ENCODE assay signal across 22 cellular contexts in the genomic region with DNA sequence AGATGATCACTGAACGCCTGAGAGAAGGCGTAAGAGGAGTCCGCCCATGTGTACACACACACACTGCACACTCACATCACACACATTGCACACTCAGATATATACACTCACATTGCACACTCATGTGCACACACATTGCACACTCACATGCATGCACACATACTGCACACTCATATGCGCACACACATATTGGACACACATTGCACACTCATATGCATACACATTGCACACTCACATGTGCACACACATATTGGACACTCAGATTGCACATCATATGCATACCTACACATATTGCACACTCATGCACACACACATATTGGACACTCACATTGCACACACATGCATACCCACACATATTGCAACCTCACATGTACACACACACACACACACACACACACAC.
DNase-seq lines count a peak whose midpoint lies in the region; ATAC-seq and TF ChIP-seq lines count a peak whose summit lies in the region.
"Had no signal": no experiment of that assay in that cellular context is flagged by ENCODE, and none has a peak within 500 bp of the region (broad histone marks: within the 10 kb centered on the region; RNA-seq: fewer than 3 reads in every experiment).

No MANE protein-coding gene starts in this region.

- H3K27me3 ChIP-seq in mesenchymal stem cell (ENCODE audit: control insufficient read depth in 1 of 2, insufficient read depth in 1 of 2, low read length in 2 of 2): peaks cover 13 to 54% of the 10 kb centered on the region in 2 experiments
- peaks cover 0 to 17% (median 0%) of the 10 kb centered on the region in 4 donors for H3K27me3 ChIP-seq in esophagus squamous epithelium

- H2AFZ ChIP-seq in mesenchymal stem cell (ENCODE audit: low read depth, low read length): no peak overlapping the region

- no peak for DNase-seq in RWPE1 (ENCODE audit: low spot score)
- DNase-seq in mesenchymal stem cell: no peak
- no peak for DNase-seq in stimulated activated effector memory CD8-positive, alpha-beta T cell treated with anti-CD3 and anti-CD28 coated beads, Interleukin-12 subunit alpha, Interleukin-12 subunit beta, amount 100 ng/mL, for 72 hours (ENCODE audit: low spot score in 2 of 2)
- DNase-seq in esophagus squamous epithelium (lab: John Stamatoyannopoulos, UW): no peak
- no peak for DNase-seq in effector CD8-positive, alpha-beta T cell (lab: John Stamatoyannopoulos, UW)
- no peak for DNase-seq in epidermal melanocyte (ENCODE audit: insufficient read length, low spot score)
- DNase-seq: AML-193; CD4-positive, alpha-beta T cell; Kasumi-1; NCI-H1092 treated with DMSO at 0.1 percent for 48 hours; NCI-H1436 treated with DMSO at 0.1 percent for 48 hours; NCI-H1930; NCI-H2107; NCI-H524; NCI-H774; Right ventricle myocardium superior had no signal

- H3K36me3 ChIP-seq in HEK293 (ENCODE audit: control insufficient read depth in 2 of 2, insufficient read depth in 1 of 2, low read length in 2 of 2): no peaks in the 10 kb centered on the region
- no peaks in the 10 kb centered on the region for H3K36me3 ChIP-seq in mesenchymal stem cell (ENCODE audit: control insufficient read depth in 1 of 2, insufficient read depth in 2 of 2, low read depth in 1 of 2, low read length in 2 of 2)
- H3K36me3 ChIP-seq in esophagus squamous epithelium: no peaks in the 10 kb centered on the region
- H3K36me3 ChIP-seq: BLaER1 treated with 17β-estradiol and CSF1 and Interleukin-3, amounts not matched to agents 10 nM and 100 nM; HAP-1 had no signal

- 88% methylated on average over 4 of the region's 4 CpGs for WGBS in mesenchymal stem cell
- 77 to 96% methylated on average over 4 of the region's 4 CpGs for WGBS in esophagus squamous epithelium, 2 donors

- H2BK120ac ChIP-seq in mesenchymal stem cell (ENCODE audit: low read depth, low read length): no peak overlapping the region

- H3K9me3 ChIP-seq in HEK293 (ENCODE audit: control insufficient read depth, insufficient read depth, low read depth, low read length) (no peaks in the 10 kb centered on the region), mesenchymal stem cell (ENCODE audit: control insufficient read depth, low read length) (no peaks in the 10 kb centered on the region), esophagus squamous epithelium (no peaks in the 10 kb centered on the region)
- H3K9me3 ChIP-seq: A549; BLaER1 treated with 17β-estradiol and CSF1 and Interleukin-3, amounts not matched to agents 10 nM and 100 nM; HAP-1 had no signal

- no peak overlapping the region for H2AK5ac ChIP-seq in mesenchymal stem cell (ENCODE audit: low read length, severe bottlenecking)

- H4K8ac ChIP-seq in mesenchymal stem cell (ENCODE audit: low read length): no peak overlapping the region

- no peaks in the 10 kb centered on the region for H3K9me3 Mint-ChIP-seq in stimulated activated effector memory CD8-positive, alpha-beta T cell treated with anti-CD3 and anti-CD28 coated beads, Interleukin-12 subunit alpha, Interleukin-12 subunit beta, amount 100 ng/mL, for 72 hours
- H3K9me3 Mint-ChIP-seq: CD4-positive, alpha-beta T cell; GM23338 had no signal

- no peak overlapping the region for H3K9ac ChIP-seq in mesenchymal stem cell (ENCODE audit: low read length)
- H3K9ac ChIP-seq: BLaER1 treated with 17β-estradiol and CSF1 and Interleukin-3, amounts not matched to agents 10 nM and 100 nM had no signal

- H4K91ac ChIP-seq in mesenchymal stem cell (ENCODE audit: low read length): peak overlapping the region; percentile 8

- no peak overlapping the region for H3K4me3 Mint-ChIP-seq in stimulated activated effector memory CD8-positive, alpha-beta T cell treated with anti-CD3 and anti-CD28 coated beads, Interleukin-12 subunit alpha, Interleukin-12 subunit beta, amount 100 ng/mL, for 72 hours
- H3K4me3 Mint-ChIP-seq: CD4-positive, alpha-beta T cell; GM23338 had no signal

- no peaks in the 10 kb centered on the region for H3K36me3 Mint-ChIP-seq in stimulated activated effector memory CD8-positive, alpha-beta T cell treated with anti-CD3 and anti-CD28 coated beads, Interleukin-12 subunit alpha, Interleukin-12 subunit beta, amount 100 ng/mL, for 72 hours

- no peak overlapping the region for H2BK12ac ChIP-seq in mesenchymal stem cell (ENCODE audit: low read length in 2 of 2)

- H2BK15ac ChIP-seq in mesenchymal stem cell (ENCODE audit: low read depth, poor library complexity, severe bottlenecking): no peak overlapping the region

- no peak overlapping the region for H3K4me2 ChIP-seq in mesenchymal stem cell (ENCODE audit: low read length, poor library complexity, severe bottlenecking)
- H3K4me2 ChIP-seq: GM23338 had no signal

- H3K27ac Mint-ChIP-seq in stimulated activated effector memory CD8-positive, alpha-beta T cell treated with anti-CD3 and anti-CD28 coated beads, Interleukin-12 subunit alpha, Interleukin-12 subunit beta, amount 100 ng/mL, for 72 hours: no peak overlapping the region
- H3K27ac Mint-ChIP-seq: CD4-positive, alpha-beta T cell; GM23338 had no signal

- H3K27ac ChIP-seq in HEK293 (ENCODE audit: extremely low read depth, low read depth, low read length) (no peak overlapping the region), RWPE1 (peak overlapping the region; percentile 98), mesenchymal stem cell (ENCODE audit: low read length, poor library complexity, severe bottlenecking) (no peak overlapping the region), esophagus squamous epithelium (no peak overlapping the region)
- H3K27ac ChIP-seq: A549; BLaER1 treated with 17β-estradiol and CSF1 and Interleukin-3, amounts not matched to agents 10 nM and 100 nM had no signal

- H3K4me1 Mint-ChIP-seq in stimulated activated effector memory CD8-positive, alpha-beta T cell treated with anti-CD3 and anti-CD28 coated beads, Interleukin-12 subunit alpha, Interleukin-12 subunit beta, amount 100 ng/mL, for 72 hours: no peaks in the 10 kb centered on the region

- ATAC-seq in stimulated activated effector memory CD8-positive, alpha-beta T cell treated with anti-CD3 and anti-CD28 coated beads, Interleukin-12 subunit alpha, Interleukin-12 subunit beta, amount 100 ng/mL, for 72 hours: peak; percentile 21
- ATAC-seq: GM23338, K562 had no signal

- 0 out of 2 replicates have a peak, but pooled peaks cover 3% of the 10 kb centered on the region for H3K4me1 ChIP-seq in HEK293 (ENCODE audit: control insufficient read depth, insufficient read depth, low read length)
- H3K4me1 ChIP-seq in mesenchymal stem cell (ENCODE audit: control insufficient read depth, insufficient read depth, low read depth, low read length): no peaks in the 10 kb centered on the region
- H3K4me1 ChIP-seq in esophagus squamous epithelium: peaks cover 0 to 8% (median 0%) of the 10 kb centered on the region in 3 donors
- H3K4me1 ChIP-seq: HAP-1 had no signal

- no peak overlapping the region for H3K4ac ChIP-seq in mesenchymal stem cell (ENCODE audit: low read depth in 1 of 2, low read length in 2 of 2)

- no peaks in the 10 kb centered on the region for H3K79me1 ChIP-seq in mesenchymal stem cell (replicated peaks; ENCODE audit: low read length, poor library complexity, severe bottlenecking)

- TF ChIP-seq CTCF in HEK293 (tag by site-specific recombination; IDR thresholded peaks at IDR 0.05) (no peak), RWPE1 (conservative IDR thresholded peaks at IDR 0.05; ENCODE audit: low read depth) (no peak), esophagus squamous epithelium (IDR thresholded peaks at IDR 0.05) (no peak)

- H3K4me3 ChIP-seq in HEK293 (ENCODE audit: low read depth, low read length): no peak overlapping the region
- H3K4me3 ChIP-seq in mesenchymal stem cell (ENCODE audit: insufficient read depth in 1 of 2, low read depth in 1 of 2, low read length in 2 of 2): no peak overlapping the region
- H3K4me3 ChIP-seq in esophagus squamous epithelium: no peak overlapping the region
- H3K4me3 ChIP-seq: A549; BLaER1 treated with 17β-estradiol and CSF1 and Interleukin-3, amounts not matched to agents 10 nM and 100 nM; GM23338; HAP-1; K562 had no signal

- peak overlapping the region in 1 of 2 experiments; percentile 12 for H3K14ac ChIP-seq in mesenchymal stem cell (ENCODE audit: low read length in 2 of 2)

- TF ChIP-seq POLR2A in esophagus squamous epithelium (IDR thresholded peaks at IDR 0.05): no peak

- H2BK5ac ChIP-seq in mesenchymal stem cell (ENCODE audit: low read depth, low read length, poor library complexity, severe bottlenecking): no peak overlapping the region

- CTCF ChIA-PET in HEK293 (lab: Yijun Ruan, JAX) (interaction anchor here (0.5 to 1.1 kb wide), 3 partner anchors 9 to 28 kb away, joined by 3 read pairs; no protein-coding TSS in a partner anchor), RWPE1 (lab: Yijun Ruan, JAX) (no interaction called here)

- POLR2A ChIA-PET in HEK293 (lab: Yijun Ruan, JAX) (no interaction called here), RWPE1 (lab: Yijun Ruan, JAX; ENCODE audit: low non-redundant PET) (no interaction called here)

- no peak overlapping the region for H3K18ac ChIP-seq in mesenchymal stem cell (ENCODE audit: low read depth in 1 of 2, low read length in 2 of 2)

- H3K23ac ChIP-seq in mesenchymal stem cell (ENCODE audit: low read length in 2 of 2): no peak overlapping the region

- intact Hi-C loops in esophagus squamous epithelium (cut with DNase I): no loop called here

TF ChIP-seq in HEK293, 187 proteins besides CTCF, POLR2A, EP300 and RAD21:
- TF ChIP-seq, protein P1, sequence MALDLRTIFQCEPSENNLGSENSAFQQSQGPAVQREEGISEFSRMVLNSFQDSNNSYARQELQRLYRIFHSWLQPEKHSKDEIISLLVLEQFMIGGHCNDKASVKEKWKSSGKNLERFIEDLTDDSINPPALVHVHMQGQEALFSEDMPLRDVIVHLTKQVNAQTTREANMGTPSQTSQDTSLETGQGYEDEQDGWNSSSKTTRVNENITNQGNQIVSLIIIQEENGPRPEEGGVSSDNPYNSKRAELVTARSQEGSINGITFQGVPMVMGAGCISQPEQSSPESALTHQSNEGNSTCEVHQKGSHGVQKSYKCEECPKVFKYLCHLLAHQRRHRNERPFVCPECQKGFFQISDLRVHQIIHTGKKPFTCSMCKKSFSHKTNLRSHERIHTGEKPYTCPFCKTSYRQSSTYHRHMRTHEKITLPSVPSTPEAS (tag by site-specific recombination; IDR thresholded peaks at IDR 0.05): peak; percentile 85
- no peak for TF ChIP-seq GFI1B (tag by site-specific recombination; IDR thresholded peaks at IDR 0.05)
- TF ChIP-seq ZNF221 (tag by site-specific recombination; IDR thresholded peaks at IDR 0.05; ENCODE audit: borderline replicate concordance): no peak
- 0 out of 2 replicates have a peak, but pooled peaks have one; percentile 42 for TF ChIP-seq HOXD13 (CRISPR knock-in tag; IDR thresholded peaks at IDR 0.05; ENCODE audit: borderline replicate concordance)
TF ChIP-seq in HEK293: peak in this region for 2.
